ENCODE assay signal across 9 cellular contexts in genomic region chr2:127226520-127227263, GRCh38. TPM values are rescaled to one million over a fixed set of nuclear protein-coding genes. Genes with fewer than 3 reads are reported as not detected.
DNase-seq lines count a peak whose midpoint lies in the region; ATAC-seq and TF ChIP-seq lines count a peak whose summit lies in the region.
"Had no signal": no experiment of that assay in that cellular context is flagged by ENCODE, and none has a peak within 500 bp of the region (broad histone marks: within the 10 kb centered on the region; RNA-seq: fewer than 3 reads in every experiment).

No MANE protein-coding gene starts in this region.

- peaks cover 6% of the 10 kb centered on the region for H3K4me1 Mint-ChIP-seq in activated T-helper 1 cell treated with anti-CD3 and anti-CD28 coated beads, Interleukin-12 subunit alpha, Interleukin-12 subunit beta, Interleukin-2, Interleukin-4 antibody, amounts not matched to agents 30 ng/mL and 10 ng/mL and 1 ng/mL, durations not matched to agents 14 hours and 24 hours and 36 hours (ENCODE audit: low read depth)

- peak overlapping the region; percentile 82 for H3K27ac Mint-ChIP-seq in activated T-helper 1 cell treated with anti-CD3 and anti-CD28 coated beads, Interleukin-12 subunit alpha, Interleukin-12 subunit beta, Interleukin-2, Interleukin-4 antibody, amounts not matched to agents 30 ng/mL and 10 ng/mL and 1 ng/mL, durations not matched to agents 14 hours and 24 hours and 36 hours
- H3K27ac Mint-ChIP-seq: IgD-negative memory B cell had no signal

- H3K56ac ChIP-seq in IMR-90 (ENCODE audit: extremely low read depth, insufficient read depth, low read length): no peak overlapping the region

- intact Hi-C loops in IMR-90 (cut with micrococcal nuclease) (loop anchor here (1.0 kb wide), 1 partner anchor 182 kb away; no protein-coding TSS in a partner anchor), lower lobe of right lung (cut with DNase I) (no loop called here), OCI-LY7 (cut with micrococcal nuclease; ENCODE audit: unreplicated experiment) (no loop called here)
- intact Hi-C loops in activated T-helper 1 cell treated with anti-CD3 and anti-CD28 coated beads, Interleukin-12 subunit alpha, Interleukin-12 subunit beta, Interleukin-2, Interleukin-4 antibody, amounts not matched to agents 30 ng/mL and 10 ng/mL and 1 ng/mL, durations not matched to agents 14 hours and 24 hours and 36 hours (cut with micrococcal nuclease): loop anchor here (1.0 to 5.0 kb wide), 2 partner anchors 66 to 162 kb away; partner anchors contain the start of gene ERCC3

- no peak overlapping the region for H4K91ac ChIP-seq in IMR-90 (ENCODE audit: insufficient read depth, low read depth, low read length)

- peak overlapping the region; percentile 71 for H3K4me3 Mint-ChIP-seq in activated T-helper 1 cell treated with anti-CD3 and anti-CD28 coated beads, Interleukin-12 subunit alpha, Interleukin-12 subunit beta, Interleukin-2, Interleukin-4 antibody, amounts not matched to agents 30 ng/mL and 10 ng/mL and 1 ng/mL, durations not matched to agents 14 hours and 24 hours and 36 hours
- H3K4me3 Mint-ChIP-seq: IgD-negative memory B cell had no signal

- dilution Hi-C loops in IMR-90 (cut with HindIII; ENCODE audit: low sequenced_read_pairs, unreplicated experiment): no loop called here

- no peak overlapping the region for H2BK15ac ChIP-seq in IMR-90 (ENCODE audit: low read depth, low read length)

- peaks cover 4% of the 10 kb centered on the region; the same call in 1 of the 2 replicates for H3K9me1 ChIP-seq in IMR-90 (ENCODE audit: insufficient read depth, low read length)

- H3K4ac ChIP-seq in IMR-90 (ENCODE audit: low read depth, low read length): 0 out of 2 replicates have a peak overlapping the region, but pooled peaks have one; percentile 17

- H4K8ac ChIP-seq in IMR-90 (ENCODE audit: low read depth in 2 of 2, low read length in 2 of 2): no peak overlapping the region

- H2AFZ ChIP-seq in IMR-90 (replicated peaks; ENCODE audit: low read length, poor library complexity) (peak overlapping the region; percentile 2), OCI-LY7 (ENCODE audit: low read length) (no peak overlapping the region)

- H3K18ac ChIP-seq in IMR-90 (ENCODE audit: low read depth, low read length): no peak overlapping the region

- H3K79me1 ChIP-seq in IMR-90 (ENCODE audit: low read depth in 1 of 2, low read length in 2 of 2): no peaks in the 10 kb centered on the region

- no peak overlapping the region for H3K23ac ChIP-seq in IMR-90 (ENCODE audit: low read depth, low read length)

- in situ Hi-C loops in IMR-90 (cut with MboI; ENCODE audit: low sequenced_read_pairs): no loop called here

- POLR2A ChIA-PET in IMR-90 (lab: Charles Lee; ENCODE audit: unreplicated experiment) (no interaction called here), OCI-LY7 (lab: Charles Lee) (no interaction called here)

- H3K9me3 ChIP-seq in IMR-90 (ENCODE audit: control insufficient read depth, insufficient read depth, low read length) (peaks cover 2% of the 10 kb centered on the region; the same call in 1 of the 2 replicates), lower lobe of right lung (no peaks in the 10 kb centered on the region), OCI-LY7 (ENCODE audit: low read length) (no peaks in the 10 kb centered on the region)

- H3K79me2 ChIP-seq in OCI-LY7 (ENCODE audit: insufficient read depth, low read depth, low read length): no peaks in the 10 kb centered on the region

- H3K14ac ChIP-seq in IMR-90 (replicated peaks; ENCODE audit: low read depth, low read length): no peak overlapping the region

- peaks cover 6% of the 10 kb centered on the region; the same call in 1 of the 2 replicates for H3K4me1 ChIP-seq in IMR-90 (ENCODE audit: control insufficient read depth, insufficient read depth, low read length)
- H3K4me1 ChIP-seq in lower lobe of right lung: peaks cover 12% of the 10 kb centered on the region
- no peaks in the 10 kb centered on the region for H3K4me1 ChIP-seq in OCI-LY7 (ENCODE audit: insufficient read depth, low read length, poor library complexity, severe bottlenecking)

- H3K27me3 ChIP-seq in IMR-90 (ENCODE audit: control insufficient read depth, insufficient read depth, low read length) (peaks cover 21% of the 10 kb centered on the region), lower lobe of right lung (ENCODE audit: low read depth) (peaks cover 21% of the 10 kb centered on the region)

- H3K27me3 Mint-ChIP-seq in activated T-helper 1 cell treated with anti-CD3 and anti-CD28 coated beads, Interleukin-12 subunit alpha, Interleukin-12 subunit beta, Interleukin-2, Interleukin-4 antibody, amounts not matched to agents 30 ng/mL and 10 ng/mL and 1 ng/mL, durations not matched to agents 14 hours and 24 hours and 36 hours (ENCODE audit: insufficient read depth): peaks cover 20% of the 10 kb centered on the region

- BruUV-seq in IMR-90 (replicated peaks; lab: Mats Ljungman, UMichigan) (no TSS peak), OCI-LY7 (replicated peaks; lab: Mats Ljungman, UMichigan) (no TSS peak)

- H2AK9ac ChIP-seq in IMR-90 (replicated peaks; ENCODE audit: low read depth, low read length, poor library complexity): peak overlapping the region; percentile 47

- H3K9me3 Mint-ChIP-seq in activated T-helper 1 cell treated with anti-CD3 and anti-CD28 coated beads, Interleukin-12 subunit alpha, Interleukin-12 subunit beta, Interleukin-2, Interleukin-4 antibody, amounts not matched to agents 30 ng/mL and 10 ng/mL and 1 ng/mL, durations not matched to agents 14 hours and 24 hours and 36 hours: peaks cover 3% of the 10 kb centered on the region

- H2BK120ac ChIP-seq in IMR-90 (ENCODE audit: low read depth, low read length): no peak overlapping the region

- no peaks in the 10 kb centered on the region for H3K9me2 ChIP-seq in OCI-LY7 (ENCODE audit: insufficient read depth, low read length)

- no peak overlapping the region for H2BK20ac ChIP-seq in IMR-90 (ENCODE audit: low read depth, low read length)

- H3K4me3 ChIP-seq in IMR-90 (ENCODE audit: insufficient read depth, low read depth, low read length) (no peak overlapping the region), lower lobe of right lung (no peak overlapping the region), OCI-LY7 (ENCODE audit: low read depth, low read length, poor library complexity, severe bottlenecking) (no peak overlapping the region)

- no peak overlapping the region for H2AK5ac ChIP-seq in IMR-90 (ENCODE audit: low read depth, low read length)

- DNase-seq in DMS53 (lab: John Stamatoyannopoulos, UW) (peak; percentile 98), IMR-90 (peak; percentile 95), lower lobe of right lung (peak; percentile 85), OCI-LY7 (ENCODE audit: low spot score) (no peak), GDM1 (lab: John Stamatoyannopoulos, UW) (no peak), erythroblast (lab: John Stamatoyannopoulos, UW) (no peak)
- peak; percentile 13 for DNase-seq in activated T-helper 1 cell treated with anti-CD3 and anti-CD28 coated beads, Interleukin-12 subunit alpha, Interleukin-12 subunit beta, Interleukin-2, Interleukin-4 antibody, amounts not matched to agents 30 ng/mL and 10 ng/mL and 1 ng/mL, durations not matched to agents 14 hours and 24 hours and 36 hours (ENCODE audit: low spot score)

- H4K20me1 ChIP-seq in IMR-90 (ENCODE audit: insufficient read depth, low read length) (peaks cover 5% of the 10 kb centered on the region), OCI-LY7 (ENCODE audit: insufficient read depth, low read length) (no peaks in the 10 kb centered on the region)

- no peak overlapping the region for H2BK5ac ChIP-seq in IMR-90 (ENCODE audit: low read depth, low read length, poor library complexity, severe bottlenecking)

- no peaks in the 10 kb centered on the region for H3K36me3 Mint-ChIP-seq in activated T-helper 1 cell treated with anti-CD3 and anti-CD28 coated beads, Interleukin-12 subunit alpha, Interleukin-12 subunit beta, Interleukin-2, Interleukin-4 antibody, amounts not matched to agents 30 ng/mL and 10 ng/mL and 1 ng/mL, durations not matched to agents 14 hours and 24 hours and 36 hours (ENCODE audit: low read depth)

- H4K5ac ChIP-seq in IMR-90 (ENCODE audit: low read depth, low read length): no peak overlapping the region

- TF ChIP-seq RAD21 in IMR-90 (IDR thresholded peaks at IDR 0.05; ENCODE audit: low read length): no peak; the same call in 1 of the 2 replicates

- no peak overlapping the region for H3K27ac ChIP-seq in IMR-90 (ENCODE audit: insufficient read depth, low read length)
- peak overlapping the region; percentile 41 for H3K27ac ChIP-seq in lower lobe of right lung
- H3K27ac ChIP-seq in OCI-LY7 (ENCODE audit: low read depth, low read length, poor library complexity, severe bottlenecking): no peak overlapping the region

- WGBS in IMR-90 (ENCODE audit: extremely low coverage in 2 of 2, insufficient read length in 1 of 2), 2 experiments: 0% methylated on average over 2 of the region's 10 CpGs; no CpG with 5 or more reads in 1 of the 2 experiments

- H3K9ac ChIP-seq in IMR-90 (ENCODE audit: low read depth, low read length): no peak overlapping the region

- TF ChIP-seq POLR2A in IMR-90 (IDR thresholded peaks at IDR 0.05; ENCODE audit: low read depth, low read length) (no peak), erythroblast (IDR thresholded peaks at IDR 0.05; ENCODE audit: low read length) (no peak)

- no peak for TF ChIP-seq CTCF in IMR-90 (conservative IDR thresholded peaks at IDR 0.05; ENCODE audit: low read depth, low read length)
- no peak for TF ChIP-seq CTCF in lower lobe of right lung (IDR thresholded peaks at IDR 0.05)
- no peak for TF ChIP-seq CTCF in OCI-LY7 (conservative IDR thresholded peaks at IDR 0.05; ENCODE audit: low read length)

- H3K36me3 ChIP-seq in IMR-90 (ENCODE audit: control insufficient read depth, insufficient read depth, low read length) (no peaks in the 10 kb centered on the region), lower lobe of right lung (no peaks in the 10 kb centered on the region), OCI-LY7 (ENCODE audit: insufficient read depth, low read length) (no peaks in the 10 kb centered on the region)

- CTCF ChIA-PET in IMR-90 (lab: Yijun Ruan, JAX): no interaction called here
- CTCF ChIA-PET in OCI-LY7 (lab: Charles Lee; ENCODE audit: unreplicated experiment): no interaction called here

- ATAC-seq in GM21529 (IDR thresholded peaks at IDR 0.05; ENCODE audit: unreplicated experiment) (peak; percentile 93), IMR-90 (ENCODE audit: low read depth) (peak; percentile 92), lower lobe of right lung (peak; percentile 96 to 98)

- H3K4me2 ChIP-seq in IMR-90 (ENCODE audit: low read depth, low read length): peak overlapping the region; percentile 84
- no peak overlapping the region for H3K4me2 ChIP-seq in OCI-LY7 (ENCODE audit: low read length)

RNA-seq across cellular contexts. Expression of gene CYP27C1, which starts 6.6 kb away (rescaled TPM):
- not detected in 2 replicates for total RNA-seq in IMR-90 (2012; rRNA removed)
- polyA plus RNA-seq in IMR-90 (2012; rRNA removed): not detected in 2 replicates
- 0.03 TPM in 1 of 2 replicates, not detected in the other for polyA plus RNA-seq in IMR-90 (2012; cell fraction: cytosol; rRNA removed)
- polyA plus RNA-seq in IMR-90 (2012; cell fraction: nucleus; rRNA removed; ENCODE audit: low replicate concordance): not detected in 2 replicates
- not detected in 2 replicates for total RNA-seq in activated T-helper 1 cell treated with anti-CD3 and anti-CD28 coated beads, Interleukin-12 subunit alpha, Interleukin-12 subunit beta, Interleukin-2, Interleukin-4 antibody, amounts not matched to agents 30 ng/mL and 10 ng/mL and 1 ng/mL, durations not matched to agents 14 hours and 24 hours and 36 hours
- total RNA-seq in lower lobe of right lung: not detected
- not detected in 2 replicates for total RNA-seq in OCI-LY7 (2014; rRNA removed; shearing (Covaris generic))
- not detected in 2 replicates for total RNA-seq in OCI-LY7 (2022)
- polyA plus RNA-seq: IgD-negative memory B cell had no signal

Comparison
In these comparisons a context has a peak if more than half of its experiments do, and no peak if none do; other contexts are left out.
1. DNase-seq: peak in DMS53 (single experiment), IMR-90 (single experiment), activated T-helper 1 cell treated with anti-CD3 and anti-CD28 coated beads, Interleukin-12 subunit alpha, Interleukin-12 subunit beta, Interleukin-2, Interleukin-4 antibody, amounts not matched to agents 30 ng/mL and 10 ng/mL and 1 ng/mL, durations not matched to agents 14 hours and 24 hours and 36 hours (single experiment) and lower lobe of right lung (single experiment); none in OCI-LY7 (single experiment), GDM1 (single experiment) and erythroblast (0 of 2).
2. intact Hi-C loops: an anchor here in IMR-90 (1.0 kb wide) and activated T-helper 1 cell treated with anti-CD3 and anti-CD28 coated beads, Interleukin-12 subunit alpha, Interleukin-12 subunit beta, Interleukin-2, Interleukin-4 antibody, amounts not matched to agents 30 ng/mL and 10 ng/mL and 1 ng/mL, durations not matched to agents 14 hours and 24 hours and 36 hours (1.0 to 5.0 kb wide); none called in lower lobe of right lung and OCI-LY7.
3. Peak in every context shown above with its lines, with median percentiles within 50 percentile points of each other: ATAC-seq.